In the genomic region with DNA sequence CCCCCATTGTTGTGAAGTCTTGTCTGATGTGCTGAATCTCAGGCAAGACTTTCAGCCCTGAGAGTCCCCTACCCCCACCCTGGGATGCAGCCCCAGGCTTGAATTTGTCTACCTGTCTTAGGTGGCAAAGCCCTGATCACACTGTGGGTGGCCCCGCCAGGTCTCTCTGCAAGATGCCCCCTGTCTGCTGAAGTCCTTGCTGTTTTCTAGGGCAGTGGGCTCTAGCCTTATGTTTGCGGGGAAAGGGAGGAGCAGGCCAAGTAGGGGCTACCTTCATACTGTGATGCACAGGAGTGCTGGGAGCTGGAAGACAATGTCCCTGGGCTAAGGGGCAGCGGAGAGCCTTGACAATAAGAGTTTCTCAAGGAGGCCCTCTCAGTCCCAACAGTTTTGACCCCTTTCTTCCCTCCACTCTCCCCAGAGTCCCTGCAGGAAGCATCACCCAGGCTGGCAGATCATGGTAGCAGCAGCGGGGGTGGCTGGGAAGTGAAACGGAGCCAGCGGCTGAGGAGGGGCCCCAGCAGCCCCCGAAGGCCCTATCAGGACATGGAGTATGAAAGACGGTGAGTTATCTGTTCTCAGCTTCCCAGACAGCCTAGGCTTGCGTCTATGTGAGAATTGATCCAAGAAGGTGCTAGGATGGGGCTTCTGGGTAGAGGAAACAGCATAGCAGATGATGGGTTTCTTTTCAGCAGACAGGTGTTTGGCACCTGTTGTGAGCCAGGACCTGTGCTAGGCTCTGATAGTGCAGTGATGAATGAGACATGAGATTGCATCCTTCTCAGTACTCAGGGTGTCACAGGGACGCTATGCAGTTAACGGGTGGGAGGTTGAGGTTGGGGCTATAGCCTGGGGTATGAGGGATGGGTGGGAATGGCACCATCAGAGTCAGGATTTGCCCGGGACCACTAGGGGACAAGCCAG, we compare ENCODE assay signal across 10 cellular contexts. TPM values are rescaled to one million over a fixed set of nuclear protein-coding genes. Genes with fewer than 3 reads are reported as not detected.
A peak's percentile ranks its signal among the peaks of the same experiment; 100 is the strongest.
DNase-seq lines count a peak whose midpoint lies in the region; ATAC-seq, FAIRE-seq and TF ChIP-seq lines count a peak whose summit lies in the region.
"Had no signal": no experiment of that assay in that cellular context is flagged by ENCODE, and none has a peak within 500 bp of the region (broad histone marks: within the 10 kb centered on the region; RNA-seq: fewer than 3 reads in every experiment).

No MANE protein-coding gene starts in this region.

- intact Hi-C loops in HepG2 (cut with micrococcal nuclease; ENCODE audit: unreplicated experiment) = no loop called here
- intact Hi-C loops in right lobe of liver (cut with DNase I) = no loop called here
- intact Hi-C loops in vagina (cut with DNase I) = no loop called here
- intact Hi-C loops in left lung (cut with DNase I) = no loop called here

- peaks cover 27% of the 10 kb centered on the region for H3K36me3 Mint-ChIP-seq in activated naive CD8-positive, alpha-beta T cell treated with anti-CD3 and anti-CD28 coated beads, Interleukin-2, amount 10 ng/mL, durations not matched to agents 7 days and 5 days
- no peaks in the 10 kb centered on the region for H3K36me3 Mint-ChIP-seq in immature natural killer cell

- H3K4me3 Mint-ChIP-seq in activated naive CD8-positive, alpha-beta T cell treated with anti-CD3 and anti-CD28 coated beads, Interleukin-2, amount 10 ng/mL, durations not matched to agents 7 days and 5 days = peak overlapping the region; percentile 20
- peak overlapping the region in 3 of 5 donors; percentile 7 to 46 (median 34) for H3K4me3 Mint-ChIP-seq in immature natural killer cell

- H3K27me3 ChIP-seq in HepG2 (ENCODE audit: control insufficient read depth in 1 of 2, insufficient read depth in 2 of 2, low read length in 2 of 2) = no peaks in the 10 kb centered on the region
- no peaks in the 10 kb centered on the region for H3K27me3 ChIP-seq in right lobe of liver
- no peaks in the 10 kb centered on the region for H3K27me3 ChIP-seq in vagina
- peaks cover 0 to 3% of the 10 kb centered on the region in 2 donors for H3K27me3 ChIP-seq in left lung

- no TSS peak for BruUV-seq in HepG2 (replicated peaks; lab: Mats Ljungman, UMichigan)

- CTCF ChIA-PET in HepG2 (lab: Yijun Ruan, JAX; ENCODE audit: low intra/inter-chr PET ratio, low total read pairs) = no interaction called here

- 0 out of 2 replicates have a peak overlapping the region, but pooled peaks have one; percentile 8 for H3K9ac ChIP-seq in HepG2 (ENCODE audit: insufficient read depth, low read depth, low read length)

- no peak for FAIRE-seq in HepG2 (lab: Jason Lieb, UNC)

- TF ChIP-seq POLR2A in HepG2 (IDR thresholded peaks at IDR 0.05; ENCODE audit: insufficient read depth in 1 of 2, low read depth in 2 of 2, low read length in 2 of 2) (no peak), right lobe of liver (IDR thresholded peaks at IDR 0.05) (no peak), vagina (IDR thresholded peaks at IDR 0.05) (no peak)

- no peaks in the 10 kb centered on the region for H3K27me3 Mint-ChIP-seq in activated naive CD8-positive, alpha-beta T cell treated with anti-CD3 and anti-CD28 coated beads, Interleukin-2, amount 10 ng/mL, durations not matched to agents 7 days and 5 days
- H3K27me3 Mint-ChIP-seq in immature natural killer cell (ENCODE audit: low read depth in 3 of 3) = peaks cover 10 to 16% (median 15%) of the 10 kb centered on the region in 3 donors

- no peak for TF ChIP-seq RAD21 in HepG2 (CRISPR knock-in tag; IDR thresholded peaks at IDR 0.05)

- in situ Hi-C loops in HepG2 (cut with HindIII; ENCODE audit: extremely low pct_ligation_motif_present, low pct_unique_long_range_greater_than_20kb) = no loop called here

- H3K27ac Mint-ChIP-seq in activated naive CD8-positive, alpha-beta T cell treated with anti-CD3 and anti-CD28 coated beads, Interleukin-2, amount 10 ng/mL, durations not matched to agents 7 days and 5 days = peak overlapping the region; percentile 25
- H3K27ac Mint-ChIP-seq in immature natural killer cell = peak overlapping the region in 2 of 6 donors; percentile 25 to 36

- TF ChIP-seq EP300 in HepG2 (IDR thresholded peaks at IDR 0.05; ENCODE audit: low read depth in 2 of 2, low read length in 2 of 2) = no peak
- no peak for TF ChIP-seq EP300 in HepG2 (CRISPR knock-in tag; IDR thresholded peaks at IDR 0.05; ENCODE audit: borderline replicate concordance)

- H3K4me1 Mint-ChIP-seq in activated naive CD8-positive, alpha-beta T cell treated with anti-CD3 and anti-CD28 coated beads, Interleukin-2, amount 10 ng/mL, durations not matched to agents 7 days and 5 days = peaks cover 15% of the 10 kb centered on the region
- peaks cover 36 to 38% of the 10 kb centered on the region in 2 donors for H3K4me1 Mint-ChIP-seq in immature natural killer cell

- H4K20me1 ChIP-seq in HepG2 (ENCODE audit: insufficient read depth, low read length) = peaks cover 18% of the 10 kb centered on the region; the same call in 1 of the 2 replicates

- POLR2A ChIA-PET in HepG2 (lab: Yijun Ruan, JAX) = no interaction called here
- POLR2A ChIA-PET in activated naive CD8-positive, alpha-beta T cell treated with anti-CD3 and anti-CD28 coated beads, Interleukin-2, amount 10 ng/mL, durations not matched to agents 7 days and 5 days (lab: Charles Lee) = no interaction called here

- ATAC-seq in HepG2 (no peak), right lobe of liver (no peak), left lung (no peak), GM18511 (IDR thresholded peaks at IDR 0.05; ENCODE audit: unreplicated experiment) (no peak)
- ATAC-seq in activated naive CD8-positive, alpha-beta T cell treated with anti-CD3 and anti-CD28 coated beads, Interleukin-2, amount 10 ng/mL, durations not matched to agents 7 days and 5 days (ENCODE audit: low read depth) = no peak
- ATAC-seq: left lobe of liver had no signal

- peaks cover 59% of the 10 kb centered on the region for H3K79me2 ChIP-seq in HepG2 (ENCODE audit: insufficient read depth, low read length)

- H3K27ac ChIP-seq in HepG2 (ENCODE audit: extremely low read length, insufficient read depth, low read length) (no peak overlapping the region), right lobe of liver (no peak overlapping the region), vagina (peak overlapping the region; percentile 92), left lung (no peak overlapping the region)

- no peak for TF ChIP-seq CTCF in HepG2 (CRISPR knock-in tag; IDR thresholded peaks at IDR 0.05)
- no peak for TF ChIP-seq CTCF in right lobe of liver (IDR thresholded peaks at IDR 0.05)
- no peak for TF ChIP-seq CTCF in vagina (IDR thresholded peaks at IDR 0.05)
- TF ChIP-seq CTCF in left lung (IDR thresholded peaks at IDR 0.05) = no peak

- DNase-seq in HepG2 (ENCODE audit: low spot score) = no peak
- no peak for DNase-seq in right lobe of liver
- DNase-seq in activated naive CD8-positive, alpha-beta T cell treated with anti-CD3 and anti-CD28 coated beads, Interleukin-2, amount 10 ng/mL, durations not matched to agents 7 days and 5 days = no peak
- no peak for DNase-seq in immature natural killer cell
- DNase-seq in vagina (ENCODE audit: extremely low spot score in 2 of 2) = no peak
- no peak for DNase-seq in iPS-NIHi7 (ENCODE audit: extremely low spot score)
- DNase-seq in left lung = no peak
- DNase-seq: DMS 273 treated with DMSO at 0.1 percent for 48 hours had no signal

- H3K4me3 ChIP-seq in HepG2 (replicated peaks in 1 of 3; ENCODE audit: insufficient read depth in 1 of 3, low read depth in 2 of 3, low read length in 3 of 3) (peak overlapping the region; percentile 66 to 83 (median 76)), right lobe of liver (no peak overlapping the region), vagina (peak overlapping the region; percentile 53 to 64), left lung (peak overlapping the region in 1 of 2 donors; percentile 56)

- no peaks in the 10 kb centered on the region for H3K9me3 ChIP-seq in HepG2 (ENCODE audit: low read length)
- no peaks in the 10 kb centered on the region for H3K9me3 ChIP-seq in right lobe of liver
- H3K9me3 ChIP-seq in vagina = no peaks in the 10 kb centered on the region
- no peaks in the 10 kb centered on the region for H3K9me3 ChIP-seq in left lung

- H3K4me1 ChIP-seq in HepG2 (ENCODE audit: insufficient read depth, low read length) (peaks cover 20% of the 10 kb centered on the region), right lobe of liver (peaks cover 0 to 22% (median 0%) of the 10 kb centered on the region in 4 donors), vagina (peaks cover 24% of the 10 kb centered on the region), left lung (peaks cover 0 to 27% of the 10 kb centered on the region in 2 donors)

- H3K36me3 ChIP-seq in HepG2 (replicated peaks in 1 of 2; ENCODE audit: control insufficient read depth in 1 of 2, insufficient read depth in 2 of 2, low read length in 2 of 2) (peaks cover 0 to 9% of the 10 kb centered on the region in 2 experiments; a peak in 2 of 5 replicates), right lobe of liver (no peaks in the 10 kb centered on the region), vagina (peaks cover 0 to 2% of the 10 kb centered on the region in 2 donors), left lung (peaks cover 0 to 19% of the 10 kb centered on the region in 2 donors)

- H3K4me2 ChIP-seq in HepG2 (ENCODE audit: low read depth, low read length) = peak overlapping the region; percentile 93

- no peak overlapping the region for H2AFZ ChIP-seq in HepG2 (ENCODE audit: low read length)

- 96% methylated on average over 8 of the region's 12 CpGs for WGBS in HepG2 (ENCODE audit: low lambda C conversion rate)
- WGBS in right lobe of liver (ENCODE audit: insufficient coverage, low coverage, low lambda C conversion rate, missing lambda C conversion rate) = 65% methylated on average over 5 of the region's 12 CpGs

- H3K9me3 Mint-ChIP-seq in activated naive CD8-positive, alpha-beta T cell treated with anti-CD3 and anti-CD28 coated beads, Interleukin-2, amount 10 ng/mL, durations not matched to agents 7 days and 5 days = no peaks in the 10 kb centered on the region
- H3K9me3 Mint-ChIP-seq in immature natural killer cell = peaks cover 0 to 1% (median 0%) of the 10 kb centered on the region in 6 donors

RNA-seq across cellular contexts. Expression of gene RBM10, which starts 2.2 kb away (rescaled TPM):
- total RNA-seq in HepG2 (2016; rRNA removed; fragmentation: Illumina TruSeq; extraction: Trizol) (41.6 and 43.1 TPM in 2 replicates), right lobe of liver (10 to 100 TPM; 12.5 to 20.8 (median 15.2) TPM), vagina (32.4 TPM), left lung (10 to 100 TPM; 31.6 to 32.2 TPM)
- 3.1 and 4.0 TPM in 2 replicates for total RNA-seq in HepG2 (2016; cell fraction: cytosol; rRNA removed; fragmentation: Illumina TruSeq; extraction: Trizol; ENCODE audit: low read depth)
- 35.5 and 44.5 TPM in 2 replicates for total RNA-seq in HepG2 (2016; cell fraction: insoluble cytoplasmic fraction; rRNA removed; fragmentation: Illumina TruSeq; extraction: Trizol)
- 12.2 and 12.8 TPM in 2 replicates for total RNA-seq in HepG2 (2016; cell fraction: membrane; rRNA removed; fragmentation: Illumina TruSeq; extraction: Trizol)
- 22.5 and 26.2 TPM in 2 replicates for total RNA-seq in HepG2 (2016; cell fraction: nucleus; rRNA removed; fragmentation: Illumina TruSeq; extraction: Trizol)
- polyA plus RNA-seq in HepG2 (2011; rRNA removed) (15.8 and 15.9 TPM in 2 replicates), immature natural killer cell (10 to 100 TPM; 15.1 to 34.1 (median 18.0) TPM)
- polyA plus RNA-seq in HepG2 (2011; cell fraction: cytosol; rRNA removed) = 10.4 and 16.9 TPM in 2 replicates
- polyA plus RNA-seq in HepG2 (2011; cell fraction: nucleus; rRNA removed) = 45.1 and 59.0 TPM in 2 replicates
- polyA plus RNA-seq in HepG2 (2012) = 14.1 and 15.9 TPM in 2 replicates
- polyA plus RNA-seq in HepG2 (2016; cell fraction: cytosol; fragmentation: Illumina TruSeq; extraction: Trizol; ENCODE audit: low read depth) = 2.7 and 3.4 TPM in 2 replicates
- 29.5 and 39.2 TPM in 2 replicates for polyA plus RNA-seq in HepG2 (2016; cell fraction: insoluble cytoplasmic fraction; fragmentation: Illumina TruSeq; extraction: Trizol; ENCODE audit: low read depth)
- polyA plus RNA-seq in HepG2 (2016; cell fraction: membrane; fragmentation: Illumina TruSeq; extraction: Trizol; ENCODE audit: low read depth) = 6.9 and 7.3 TPM in 2 replicates
- polyA plus RNA-seq in HepG2 (2016; cell fraction: nucleus; fragmentation: Illumina TruSeq; extraction: Trizol; ENCODE audit: insufficient read depth, low read depth) = 49.1 and 54.4 TPM in 2 replicates
- 24.6 and 41.4 TPM in 2 replicates for polyA minus RNA-seq in HepG2 (2011; rRNA and poly(A)+ RNA removed; ENCODE audit: low replicate concordance)
- 10.8 and 15.2 TPM in 2 replicates for polyA minus RNA-seq in HepG2 (2011; cell fraction: cytosol; rRNA and poly(A)+ RNA removed)
- 9.4 and 10.0 TPM in 2 replicates for polyA minus RNA-seq in HepG2 (2011; cell fraction: nucleus; rRNA and poly(A)+ RNA removed)
- total RNA-seq in activated naive CD8-positive, alpha-beta T cell treated with anti-CD3 and anti-CD28 coated beads, Interleukin-2, amount 10 ng/mL, durations not matched to agents 7 days and 5 days = 10 to 100 TPM; 59.9 to 61.2 TPM

RNA-seq across cellular contexts. Expression of gene NDUFB11, which starts 2.7 kb away (rescaled TPM):
- total RNA-seq in HepG2 (2016; rRNA removed; fragmentation: Illumina TruSeq; extraction: Trizol) = 94.8 and 100 TPM in 2 replicates
- total RNA-seq in HepG2 (2016; cell fraction: cytosol; rRNA removed; fragmentation: Illumina TruSeq; extraction: Trizol; ENCODE audit: low read depth) = 63.5 and 69.5 TPM in 2 replicates
- total RNA-seq in HepG2 (2016; cell fraction: insoluble cytoplasmic fraction; rRNA removed; fragmentation: Illumina TruSeq; extraction: Trizol) = 101 and 102 TPM in 2 replicates
- total RNA-seq in HepG2 (2016; cell fraction: membrane; rRNA removed; fragmentation: Illumina TruSeq; extraction: Trizol) = 56.7 and 63.8 TPM in 2 replicates
- total RNA-seq in HepG2 (2016; cell fraction: nucleus; rRNA removed; fragmentation: Illumina TruSeq; extraction: Trizol) = 50.3 and 51.3 TPM in 2 replicates
- polyA plus RNA-seq in HepG2 (2011; rRNA removed) = 46.6 and 53.9 TPM in 2 replicates
- 62.7 and 82.8 TPM in 2 replicates for polyA plus RNA-seq in HepG2 (2011; cell fraction: cytosol; rRNA removed)
- polyA plus RNA-seq in HepG2 (2011; cell fraction: nucleus; rRNA removed) = 23.0 and 26.5 TPM in 2 replicates
- polyA plus RNA-seq in HepG2 (2012) = 42.6 and 54.4 TPM in 2 replicates
- 79.8 and 82.5 TPM in 2 replicates for polyA plus RNA-seq in HepG2 (2016; cell fraction: cytosol; fragmentation: Illumina TruSeq; extraction: Trizol; ENCODE audit: low read depth)
- polyA plus RNA-seq in HepG2 (2016; cell fraction: insoluble cytoplasmic fraction; fragmentation: Illumina TruSeq; extraction: Trizol; ENCODE audit: low read depth) = 92.6 and 96.5 TPM in 2 replicates
- polyA plus RNA-seq in HepG2 (2016; cell fraction: membrane; fragmentation: Illumina TruSeq; extraction: Trizol; ENCODE audit: low read depth) = 57.9 and 58.0 TPM in 2 replicates
- polyA plus RNA-seq in HepG2 (2016; cell fraction: nucleus; fragmentation: Illumina TruSeq; extraction: Trizol; ENCODE audit: insufficient read depth, low read depth) = 81.9 and 89.2 TPM in 2 replicates
- polyA minus RNA-seq in HepG2 (2011; rRNA and poly(A)+ RNA removed; ENCODE audit: low replicate concordance) = 77.2 and 279 TPM in 2 replicates
- polyA minus RNA-seq in HepG2 (2011; cell fraction: cytosol; rRNA and poly(A)+ RNA removed) = 29.8 and 30.6 TPM in 2 replicates
- polyA minus RNA-seq in HepG2 (2011; cell fraction: nucleus; rRNA and poly(A)+ RNA removed) = 7.1 and 9.5 TPM in 2 replicates
- total RNA-seq in right lobe of liver = 10 to 100 TPM; 37.8 to 64.0 (median 50.7) TPM
- total RNA-seq in activated naive CD8-positive, alpha-beta T cell treated with anti-CD3 and anti-CD28 coated beads, Interleukin-2, amount 10 ng/mL, durations not matched to agents 7 days and 5 days = 10 to 100 TPM; 71.7 to 78.7 TPM
- polyA plus RNA-seq in immature natural killer cell = 100 to 1,000 TPM; 124 to 208 (median 151) TPM
- 63.8 TPM for total RNA-seq in vagina
- 10 to 100 TPM; 58.5 to 80.4 TPM for total RNA-seq in left lung

RNA-seq across cellular contexts. Expression of gene UBA1, which starts 46.4 kb away (rescaled TPM):
- total RNA-seq in HepG2 (2016; rRNA removed; fragmentation: Illumina TruSeq; extraction: Trizol) = 93.3 and 95.6 TPM in 2 replicates
- 5.4 and 7.1 TPM in 2 replicates for total RNA-seq in HepG2 (2016; cell fraction: cytosol; rRNA removed; fragmentation: Illumina TruSeq; extraction: Trizol; ENCODE audit: low read depth)
- 77.7 and 94.2 TPM in 2 replicates for total RNA-seq in HepG2 (2016; cell fraction: insoluble cytoplasmic fraction; rRNA removed; fragmentation: Illumina TruSeq; extraction: Trizol)
- 18.1 and 19.1 TPM in 2 replicates for total RNA-seq in HepG2 (2016; cell fraction: membrane; rRNA removed; fragmentation: Illumina TruSeq; extraction: Trizol)
- total RNA-seq in HepG2 (2016; cell fraction: nucleus; rRNA removed; fragmentation: Illumina TruSeq; extraction: Trizol) = 55.6 and 61.3 TPM in 2 replicates
- polyA plus RNA-seq in HepG2 (2011; rRNA removed) = 129 and 146 TPM in 2 replicates
- 77.3 and 97.9 TPM in 2 replicates for polyA plus RNA-seq in HepG2 (2011; cell fraction: cytosol; rRNA removed)
- polyA plus RNA-seq in HepG2 (2011; cell fraction: nucleus; rRNA removed) = 223 and 227 TPM in 2 replicates
- 84.6 and 94.4 TPM in 2 replicates for polyA plus RNA-seq in HepG2 (2012)
- polyA plus RNA-seq in HepG2 (2016; cell fraction: cytosol; fragmentation: Illumina TruSeq; extraction: Trizol; ENCODE audit: low read depth) = 4.8 and 5.6 TPM in 2 replicates
- polyA plus RNA-seq in HepG2 (2016; cell fraction: insoluble cytoplasmic fraction; fragmentation: Illumina TruSeq; extraction: Trizol; ENCODE audit: low read depth) = 93.8 and 120 TPM in 2 replicates
- polyA plus RNA-seq in HepG2 (2016; cell fraction: membrane; fragmentation: Illumina TruSeq; extraction: Trizol; ENCODE audit: low read depth) = 10.0 and 13.0 TPM in 2 replicates
- polyA plus RNA-seq in HepG2 (2016; cell fraction: nucleus; fragmentation: Illumina TruSeq; extraction: Trizol; ENCODE audit: insufficient read depth, low read depth) = 158 and 178 TPM in 2 replicates
- polyA minus RNA-seq in HepG2 (2011; rRNA and poly(A)+ RNA removed; ENCODE audit: low replicate concordance) = 280 and 721 TPM in 2 replicates
- polyA minus RNA-seq in HepG2 (2011; cell fraction: cytosol; rRNA and poly(A)+ RNA removed) = 69.7 and 70.1 TPM in 2 replicates
- 44.2 and 45.4 TPM in 2 replicates for polyA minus RNA-seq in HepG2 (2011; cell fraction: nucleus; rRNA and poly(A)+ RNA removed)
- 100 to 1,000 TPM in 4 of 6 experiments, 10 to 100 TPM in 2; 85.1 to 120 (median 107) TPM for total RNA-seq in right lobe of liver
- 100 to 1,000 TPM; 149 to 155 TPM for total RNA-seq in activated naive CD8-positive, alpha-beta T cell treated with anti-CD3 and anti-CD28 coated beads, Interleukin-2, amount 10 ng/mL, durations not matched to agents 7 days and 5 days
- polyA plus RNA-seq in immature natural killer cell = 100 to 1,000 TPM; 146 to 205 (median 167) TPM
- total RNA-seq in vagina = 168 TPM
- total RNA-seq in left lung = 100 to 1,000 TPM; 202 to 248 TPM

Comparison
In these comparisons a context has a peak if more than half of its experiments do, and no peak if none do; other contexts are left out.
1. H3K4me3 ChIP-seq: peak in HepG2 (3 of 3) and vagina (2 of 2); none in right lobe of liver (0 of 3).